27 cellular contexts compared by ENCODE assay signal in genomic region chr5:41874512-41875060, GRCh38.
"Had no signal": no experiment of that assay in that cellular context is flagged by ENCODE, and none has a peak within 500 bp of the region (broad histone marks: within the 10 kb centered on the region; RNA-seq: fewer than 3 reads in every experiment).

No MANE protein-coding gene starts in this region.

- H3K9me2 ChIP-seq: SK-N-SH had no signal

- FAIRE-seq: bronchial epithelial cell had no signal

- H3K36me3 ChIP-seq: ascending aorta, SJCRH30 had no signal

- DNase-seq: activated CD4-positive, CD25-positive, alpha-beta regulatory T cell treated with anti-CD3 and anti-CD28 coated beads, Interleukin-2, amount 50 U/mL, for 72 hours; activated CD8-positive, alpha-beta T cell treated with anti-CD3 and anti-CD28 coated beads for 36 hours; activated naive CD8-positive, alpha-beta T cell treated with anti-CD3 and anti-CD28 coated beads, Interleukin-2, amount 50 U/mL, for 24 hours; activated T-cell treated with anti-CD3 and anti-CD28 coated beads, Interleukin-2, amount 50 U/mL, for 48 hours; amniotic stem cell; body of pancreas; central memory CD4-positive, alpha-beta T cell; Karpas-422; NCI-H146; NCI-H187 treated with DMSO at 0.1 percent for 48 hours; NCI-H2081 treated with DMSO at 0.1 percent for 48 hours; NCI-H446; NCI-H524; NCI-H748 treated with DMSO at 0.1 percent for 48 hours; Right ventricle myocardium superior; RPMI8226; SJCRH30; SK-N-SH; T-helper 1 cell; T-helper 9 cell had no signal

- H3K4me2 ChIP-seq: SK-N-SH had no signal

- H3K27me3 Mint-ChIP-seq: activated naive CD8-positive, alpha-beta T cell treated with anti-CD3 and anti-CD28 coated beads, Interleukin-2, amount 50 U/mL, for 24 hours had no signal

- H3K9me3 ChIP-seq: ascending aorta, body of pancreas, SJCRH30, SK-N-SH had no signal

- H3K27ac Mint-ChIP-seq: activated T-helper 17 cell treated with anti-CD3 and anti-CD28 coated beads, Interleukin-2, amount 50 U/mL, for 72 hours; WTC11 had no signal

- H3K27me3 ChIP-seq: ascending aorta, body of pancreas, SJCRH30 had no signal

- ATAC-seq: activated CD8-positive, alpha-beta T cell treated with anti-CD3 and anti-CD28 coated beads for 36 hours; activated naive CD4-positive, alpha-beta T cell treated with anti-CD3 and anti-CD28 coated beads, Interleukin-2, amount 50 U/mL, for 72 hours; activated naive CD8-positive, alpha-beta T cell treated with anti-CD3 and anti-CD28 coated beads, Interleukin-2, amount 50 U/mL, for 24 hours; activated T-helper 17 cell treated with anti-CD3 and anti-CD28 coated beads, Interleukin-2, amount 50 U/mL, for 72 hours; body of pancreas; Panc1; WTC11 had no signal

- H3K9me3 Mint-ChIP-seq: activated CD8-positive, alpha-beta T cell treated with anti-CD3 and anti-CD28 coated beads for 36 hours; activated naive CD4-positive, alpha-beta T cell treated with anti-CD3 and anti-CD28 coated beads, Interleukin-2, amount 50 U/mL, for 72 hours; activated naive CD8-positive, alpha-beta T cell treated with anti-CD3 and anti-CD28 coated beads, Interleukin-2, amount 50 U/mL, for 24 hours; activated T-helper 17 cell treated with anti-CD3 and anti-CD28 coated beads, Interleukin-2, amount 50 U/mL, for 72 hours had no signal

- H3K27ac ChIP-seq: ascending aorta, body of pancreas, coronary artery, SJCRH30 had no signal

- H3K4me3 ChIP-seq: ascending aorta, body of pancreas, coronary artery, SJCRH30 had no signal

- H3K9ac ChIP-seq: SK-N-SH had no signal

- H3K4me3 Mint-ChIP-seq: activated CD8-positive, alpha-beta T cell treated with anti-CD3 and anti-CD28 coated beads for 36 hours; activated naive CD8-positive, alpha-beta T cell treated with anti-CD3 and anti-CD28 coated beads, Interleukin-2, amount 50 U/mL, for 24 hours; activated T-helper 17 cell treated with anti-CD3 and anti-CD28 coated beads, Interleukin-2, amount 50 U/mL, for 72 hours; WTC11 had no signal

- H3K36me3 Mint-ChIP-seq: WTC11 had no signal
